Comparison of ENCODE assay signal across 17 cellular contexts in genomic region chr15:78107471-78107870, GRCh38. TPM values are rescaled to one million over a fixed set of nuclear protein-coding genes. Genes with fewer than 3 reads are reported as not detected.
DNase-seq lines count a peak whose midpoint lies in the region; ATAC-seq and TF ChIP-seq lines count a peak whose summit lies in the region.
"Had no signal": no experiment of that assay in that cellular context is flagged by ENCODE, and none has a peak within 500 bp of the region (broad histone marks: within the 10 kb centered on the region; RNA-seq: fewer than 3 reads in every experiment).

No MANE protein-coding gene starts in this region.

- no peaks in the 10 kb centered on the region for H3K9me3 Mint-ChIP-seq in activated CD4-positive, alpha-beta T cell treated with anti-CD3 and anti-CD28 coated beads, Interleukin-2, amount 10 ng/mL, durations not matched to agents 7 days and 5 days
- H3K9me3 Mint-ChIP-seq in osteocyte (ENCODE audit: unreplicated experiment): no peaks in the 10 kb centered on the region
- H3K9me3 Mint-ChIP-seq: CD14-positive monocyte, HFFc6 had no signal

- H3K36me3 Mint-ChIP-seq in activated CD4-positive, alpha-beta T cell treated with anti-CD3 and anti-CD28 coated beads, Interleukin-2, amount 10 ng/mL, durations not matched to agents 7 days and 5 days (ENCODE audit: low read depth): no peaks in the 10 kb centered on the region
- no peaks in the 10 kb centered on the region for H3K36me3 Mint-ChIP-seq in osteocyte (ENCODE audit: unreplicated experiment)
- H3K36me3 Mint-ChIP-seq: CD14-positive monocyte had no signal

- POLR2A ChIA-PET in activated CD4-positive, alpha-beta T cell treated with anti-CD3 and anti-CD28 coated beads, Interleukin-2, amount 10 ng/mL, durations not matched to agents 7 days and 5 days (lab: Charles Lee): no interaction called here

- H3K4ac ChIP-seq in neuronal stem cell (ENCODE audit: low read length): no peak overlapping the region

- H2BK5ac ChIP-seq in neuronal stem cell (ENCODE audit: low read length): no peak overlapping the region

- TF ChIP-seq CTCF in osteocyte (IDR thresholded peaks at IDR 0.05): no peak

- no peak overlapping the region for H3K18ac ChIP-seq in neuronal stem cell (ENCODE audit: low read length)

- H3K4me2 ChIP-seq in neuronal stem cell (ENCODE audit: insufficient read depth, low read length, poor library complexity, severe bottlenecking): no peak overlapping the region

- no peak overlapping the region for H3K23ac ChIP-seq in neuronal stem cell (ENCODE audit: low read depth, low read length, poor library complexity)

- H3K27me3 ChIP-seq in neuronal stem cell (ENCODE audit: control insufficient read depth in 3 of 3, insufficient read depth in 3 of 3, low read depth in 1 of 3, low read length in 3 of 3): no peaks in the 10 kb centered on the region

- no peak overlapping the region for H3K27ac ChIP-seq in neuronal stem cell (replicated peaks; ENCODE audit: low read length)

- no peaks in the 10 kb centered on the region for H3K9me3 ChIP-seq in neuronal stem cell (replicated peaks in 1 of 2; ENCODE audit: control insufficient read depth in 2 of 2, insufficient read depth in 1 of 2, low read depth in 1 of 2, low read length in 2 of 2)

- peak overlapping the region; percentile 88 for H4K91ac ChIP-seq in neuronal stem cell (ENCODE audit: low read depth, low read length, poor library complexity)

- H2AFZ ChIP-seq in neuronal stem cell (ENCODE audit: low read length): no peak overlapping the region

- H2BK120ac ChIP-seq in neuronal stem cell (ENCODE audit: low read depth, low read length): no peak overlapping the region

- H3K79me1 ChIP-seq in neuronal stem cell (ENCODE audit: low read depth, low read length): peaks cover 3% of the 10 kb centered on the region

- no peak overlapping the region for H3K9ac ChIP-seq in neuronal stem cell (ENCODE audit: low read depth, low read length, poor library complexity)

- intact Hi-C loops in left cardiac atrium (cut with DNase I): loop anchor here in 1 of 2 donors (5.0 kb wide), 1 partner anchor 140 kb away; no protein-coding TSS in a partner anchor
- intact Hi-C loops in left ventricle myocardium superior (cut with micrococcal nuclease): loop anchor here (5.0 kb wide), 1 partner anchor 140 kb away; no protein-coding TSS in a partner anchor

- H2BK15ac ChIP-seq in neuronal stem cell (ENCODE audit: low read length): no peak overlapping the region

- H2BK12ac ChIP-seq in neuronal stem cell (ENCODE audit: low read length): no peak overlapping the region

- CTCF ChIA-PET in activated CD4-positive, alpha-beta T cell treated with anti-CD3 and anti-CD28 coated beads, Interleukin-2, amount 10 ng/mL, durations not matched to agents 7 days and 5 days (lab: Charles Lee): interaction anchor here (0.7 to 5.3 kb wide), 23 partner anchors 14 to 280 kb away, joined by 3 to 44 read pairs (median 7); partner anchors contain the start of genes CIB2 and SH2D7

- H3K4me3 ChIP-seq in neuronal stem cell (ENCODE audit: low read length in 2 of 2): no peak overlapping the region

- H4K8ac ChIP-seq in neuronal stem cell (ENCODE audit: low read depth, low read length): no peak overlapping the region

- no peak for ATAC-seq in left cardiac atrium
- no peak for ATAC-seq in left ventricle myocardium superior
- no peak for ATAC-seq in GM21381 (IDR thresholded peaks at IDR 0.05; ENCODE audit: unreplicated experiment)

- no peak overlapping the region for H3K14ac ChIP-seq in neuronal stem cell (ENCODE audit: low read length)

- H3K4me1 ChIP-seq in neuronal stem cell (ENCODE audit: control insufficient read depth in 2 of 2, insufficient read depth in 1 of 2, low read depth in 1 of 2, low read length in 2 of 2): peaks cover 0 to 3% of the 10 kb centered on the region in 2 donors

- H3K27ac Mint-ChIP-seq in activated CD4-positive, alpha-beta T cell treated with anti-CD3 and anti-CD28 coated beads, Interleukin-2, amount 10 ng/mL, durations not matched to agents 7 days and 5 days: peak overlapping the region; percentile 33
- no peak overlapping the region for H3K27ac Mint-ChIP-seq in osteocyte (ENCODE audit: unreplicated experiment)
- H3K27ac Mint-ChIP-seq: HFFc6 had no signal

- no peak for DNase-seq in activated CD4-positive, alpha-beta T cell treated with anti-CD3 and anti-CD28 coated beads, Interleukin-2, amount 10 ng/mL, durations not matched to agents 7 days and 5 days
- no peak for DNase-seq in activated CD4-positive, alpha-beta T cell treated with anti-CD3 and anti-CD28 coated beads, Interleukin-2, amount 50 U/mL, for 4 hours
- DNase-seq in left cardiac atrium (peak; percentile 17), left ventricle myocardium superior (no peak), neuronal stem cell (ENCODE audit: low spot score) (no peak), osteocyte (ENCODE audit: extremely low spot score, unreplicated experiment) (no peak), NCI-H2227 treated with DMSO at 0.1 percent for 48 hours (lab: John Stamatoyannopoulos, UW) (no peak)
- DNase-seq: DMS79 treated with DMSO at 0.1 percent for 48 hours, HFFc6, KBM-7, NCI-H187 treated with DMSO at 0.1 percent for 48 hours, NCI-H226, NCI-H82 had no signal

- no peaks in the 10 kb centered on the region for H3K27me3 Mint-ChIP-seq in activated CD4-positive, alpha-beta T cell treated with anti-CD3 and anti-CD28 coated beads, Interleukin-2, amount 10 ng/mL, durations not matched to agents 7 days and 5 days
- H3K27me3 Mint-ChIP-seq in osteocyte (ENCODE audit: unreplicated experiment): no peaks in the 10 kb centered on the region

- peaks cover 0 to 4% of the 10 kb centered on the region in 2 donors for H3K36me3 ChIP-seq in neuronal stem cell (replicated peaks in 1 of 2; ENCODE audit: control insufficient read depth in 2 of 2, insufficient read depth in 2 of 2, low read length in 2 of 2)

- H2AK5ac ChIP-seq in neuronal stem cell (ENCODE audit: low read depth, low read length): no peak overlapping the region

- no CpG with 5 or more reads among the region's 8 CpGs for WGBS in neuronal stem cell (ENCODE audit: extremely low coverage in 2 of 2, insufficient read length in 2 of 2, insufficient replicate concordance in 1 of 2), 2 donors

- H3K4me1 Mint-ChIP-seq in activated CD4-positive, alpha-beta T cell treated with anti-CD3 and anti-CD28 coated beads, Interleukin-2, amount 10 ng/mL, durations not matched to agents 7 days and 5 days: peaks cover 60% of the 10 kb centered on the region
- peaks cover 16% of the 10 kb centered on the region for H3K4me1 Mint-ChIP-seq in osteocyte (ENCODE audit: unreplicated experiment)

- H3K4me3 Mint-ChIP-seq in activated CD4-positive, alpha-beta T cell treated with anti-CD3 and anti-CD28 coated beads, Interleukin-2, amount 10 ng/mL, durations not matched to agents 7 days and 5 days: no peak overlapping the region
- no peak overlapping the region for H3K4me3 Mint-ChIP-seq in osteocyte (ENCODE audit: unreplicated experiment)
- H3K4me3 Mint-ChIP-seq: CD14-positive monocyte, HFFc6 had no signal

RNA-seq across cellular contexts. Expression of gene SH2D7, which starts 15.1 kb away (rescaled TPM):
- total RNA-seq in activated CD4-positive, alpha-beta T cell treated with anti-CD3 and anti-CD28 coated beads, Interleukin-2, amount 10 ng/mL, durations not matched to agents 7 days and 5 days: not detected
- total RNA-seq in left cardiac atrium (not detected), left ventricle myocardium superior (not detected), osteocyte (not detected in 2 replicates)
- not detected for polyA plus RNA-seq in neuronal stem cell (2013, experiment 1 of 2)
- not detected for polyA plus RNA-seq in neuronal stem cell (2013, experiment 2 of 2)
- total RNA-seq: H7, HFFc6 had no signal
- polyA plus RNA-seq: AG04450, CD14-positive monocyte had no signal

RNA-seq across cellular contexts. Expression of gene CIB2, which starts 23.8 kb away (rescaled TPM):
- total RNA-seq in activated CD4-positive, alpha-beta T cell treated with anti-CD3 and anti-CD28 coated beads, Interleukin-2, amount 10 ng/mL, durations not matched to agents 7 days and 5 days: under 1 TPM; 0.44 to 0.55 TPM
- total RNA-seq in left cardiac atrium (10 to 100 TPM; 50.3 to 66.9 TPM), left ventricle myocardium superior (16.4 TPM), osteocyte (7.6 and 9.6 TPM in 2 replicates)
- polyA plus RNA-seq in neuronal stem cell (2013, experiment 1 of 2): 47.7 TPM
- polyA plus RNA-seq in neuronal stem cell (2013, experiment 2 of 2): 46.0 TPM

RNA-seq across cellular contexts. Expression of gene TBC1D2B, which starts 30.0 kb away (rescaled TPM):
- total RNA-seq in activated CD4-positive, alpha-beta T cell treated with anti-CD3 and anti-CD28 coated beads, Interleukin-2, amount 10 ng/mL, durations not matched to agents 7 days and 5 days: 10 to 100 TPM; 77.2 to 83.7 TPM
- total RNA-seq in left cardiac atrium (10 to 100 TPM; 20.5 to 23.7 TPM), left ventricle myocardium superior (11.9 TPM), osteocyte (65.5 and 69.3 TPM in 2 replicates)
- polyA plus RNA-seq in neuronal stem cell (2013, experiment 1 of 2): 8.2 TPM
- polyA plus RNA-seq in neuronal stem cell (2013, experiment 2 of 2): 8.4 TPM

RNA-seq across cellular contexts. Expression of gene IDH3A, which starts 41.7 kb away (rescaled TPM):
- 10 to 100 TPM; 65.1 to 71.2 TPM for total RNA-seq in activated CD4-positive, alpha-beta T cell treated with anti-CD3 and anti-CD28 coated beads, Interleukin-2, amount 10 ng/mL, durations not matched to agents 7 days and 5 days
- 100 to 1,000 TPM; 353 to 512 TPM for total RNA-seq in left cardiac atrium
- 470 TPM for total RNA-seq in left ventricle myocardium superior
- polyA plus RNA-seq in neuronal stem cell (2013, experiment 1 of 2): 8.8 TPM
- 7.7 TPM for polyA plus RNA-seq in neuronal stem cell (2013, experiment 2 of 2)
- total RNA-seq in osteocyte: 46.7 and 47.4 TPM in 2 replicates
